Comparison of ENCODE assay signal across 36 cellular contexts in genomic region chr7:141598408-141598807, GRCh38.
"Had no signal": no experiment of that assay in that cellular context is flagged by ENCODE, and none has a peak within 500 bp of the region (broad histone marks: within the 10 kb centered on the region; RNA-seq: fewer than 3 reads in every experiment).

No MANE protein-coding gene starts in this region.

- H3K4me1 ChIP-seq: breast epithelium, esophagus muscularis mucosa, foreskin keratinocyte, gastrocnemius medialis had no signal

- H3K4me3 ChIP-seq: breast epithelium, cardiac muscle cell, coronary artery, dorsolateral prefrontal cortex, esophagus muscularis mucosa, gastrocnemius medialis, heart left ventricle had no signal

- H3K36me3 ChIP-seq: breast epithelium had no signal

- H3K27ac Mint-ChIP-seq: activated CD4-positive, alpha-beta memory T cell treated with anti-CD3 and anti-CD28 coated beads for 36 hours; activated CD4-positive, alpha-beta T cell treated with anti-CD3 and anti-CD28 coated beads for 36 hours; activated CD4-positive, alpha-beta T cell treated with anti-CD3 and anti-CD28 coated beads, Interleukin-2, amount 10 ng/mL, durations not matched to agents 24 days and 14 days; activated CD8-positive, alpha-beta memory T cell treated with anti-CD3 and anti-CD28 coated beads, Interleukin-2, amount 10 ng/mL, durations not matched to agents 7 days and 5 days; activated CD8-positive, alpha-beta T cell treated with anti-CD3 and anti-CD28 coated beads, Interleukin-2, amount 10 ng/mL, durations not matched to agents 7 days and 5 days; activated naive CD8-positive, alpha-beta T cell; activated T-helper 17 cell treated with anti-CD3 and anti-CD28 coated beads, Interleukin-2, amount 50 U/mL, for 72 hours; brain; dendritic cell treated with granulocyte-macrophage colony-stimulating factor and Interleukin-4, amounts not matched to agents 40 ng/mL and 50 ng/mL, for 4 days; endodermal cell; T-cell; T-helper 1 cell treated with Interleukin-12 subunit alpha and Interleukin-12 subunit beta and Interleukin-4 antibody, amounts not matched to agents 30 μg/mL and 1 μg/mL, for 36 hours; T-helper 2 cell treated with Interferon-gamma antibody and Interleukin-4, amounts not matched to agents 5 μg/mL and 100 μg/mL, for 36 hours had no signal

- DNase-seq: activated CD4-positive, alpha-beta memory T cell treated with anti-CD3 and anti-CD28 coated beads for 36 hours; activated CD4-positive, alpha-beta T cell treated with anti-CD3 and anti-CD28 coated beads for 36 hours; activated CD4-positive, alpha-beta T cell treated with anti-CD3 and anti-CD28 coated beads, Interleukin-2, amount 10 ng/mL, durations not matched to agents 24 days and 14 days; activated CD4-positive, CD25-positive, alpha-beta regulatory T cell; activated CD4-positive, CD25-positive, alpha-beta regulatory T cell treated with anti-CD3 and anti-CD28 coated beads, Interleukin-2, amount 50 U/mL, for 72 hours; activated CD8-positive, alpha-beta memory T cell treated with anti-CD3 and anti-CD28 coated beads, Interleukin-2, amount 10 ng/mL, durations not matched to agents 7 days and 5 days; activated CD8-positive, alpha-beta memory T cell treated with anti-CD3 and anti-CD28 coated beads, Interleukin-2, amount 50 U/mL, for 4 hours; activated CD8-positive, alpha-beta T cell treated with anti-CD3 and anti-CD28 coated beads, Interleukin-2, amount 10 ng/mL, durations not matched to agents 7 days and 5 days; activated effector memory CD4-positive, alpha-beta T cell treated with Interleukin-2 at 50 U/mL for 16 hours; activated gamma-delta T cell treated with Interleukin-2 at 50 U/mL for 16 hours; activated naive CD4-positive, alpha-beta T cell treated with anti-CD3 and anti-CD28 coated beads, Interleukin-2, amount 50 U/mL, for 16 hours; activated naive CD4-positive, alpha-beta T cell treated with Interleukin-2 at 50 U/mL for 16 hours; activated T-cell treated with anti-CD3 and anti-CD28 coated beads, Interleukin-2, amount 50 U/mL, for 1 hour; amygdala; aorta; central memory CD4-positive, alpha-beta T cell; cerebellar nuclear complex; dorsolateral prefrontal cortex; effector memory CD4-positive, alpha-beta T cell; endodermal cell; foreskin keratinocyte; gastrocnemius medialis; glutamatergic neuron; heart left ventricle; T-cell; T1000 had no signal

- H3K9me3 Mint-ChIP-seq: activated CD4-positive, alpha-beta memory T cell treated with anti-CD3 and anti-CD28 coated beads for 36 hours; activated CD4-positive, alpha-beta T cell treated with anti-CD3 and anti-CD28 coated beads, Interleukin-2, amount 10 ng/mL, durations not matched to agents 24 days and 14 days; activated T-helper 17 cell treated with anti-CD3 and anti-CD28 coated beads, Interleukin-2, amount 50 U/mL, for 72 hours; brain; dendritic cell treated with granulocyte-macrophage colony-stimulating factor and Interleukin-4, amounts not matched to agents 40 ng/mL and 50 ng/mL, for 4 days; endodermal cell; T-cell; T-helper 1 cell treated with Interleukin-12 subunit alpha and Interleukin-12 subunit beta and Interleukin-4 antibody, amounts not matched to agents 30 μg/mL and 1 μg/mL, for 36 hours; T-helper 2 cell treated with Interferon-gamma antibody and Interleukin-4, amounts not matched to agents 5 μg/mL and 100 μg/mL, for 36 hours had no signal

- H3K4me1 Mint-ChIP-seq: activated T-helper 17 cell treated with anti-CD3 and anti-CD28 coated beads, Interleukin-2, amount 50 U/mL, for 72 hours; T-cell had no signal

- H3K27me3 ChIP-seq: breast epithelium, cardiac muscle cell, dorsolateral prefrontal cortex, esophagus muscularis mucosa, foreskin keratinocyte, gastrocnemius medialis, heart left ventricle had no signal

- H3K27ac ChIP-seq: breast epithelium, cardiac muscle cell, coronary artery, dorsolateral prefrontal cortex, esophagus muscularis mucosa, foreskin keratinocyte, gastrocnemius medialis, heart left ventricle had no signal

- ATAC-seq: activated CD4-positive, alpha-beta T cell treated with anti-CD3 and anti-CD28 coated beads for 36 hours; activated CD8-positive, alpha-beta memory T cell treated with anti-CD3 and anti-CD28 coated beads, Interleukin-2, amount 10 ng/mL, durations not matched to agents 7 days and 5 days; activated CD8-positive, alpha-beta T cell treated with anti-CD3 and anti-CD28 coated beads, Interleukin-2, amount 10 ng/mL, durations not matched to agents 7 days and 5 days; activated T-helper 17 cell treated with anti-CD3 and anti-CD28 coated beads, Interleukin-2, amount 50 U/mL, for 72 hours; foreskin keratinocyte; gastrocnemius medialis; heart left ventricle; T-cell had no signal

- H3K9me3 ChIP-seq: breast epithelium, esophagus muscularis mucosa, gastrocnemius medialis, heart left ventricle had no signal

- H3K4me3 Mint-ChIP-seq: activated CD4-positive, alpha-beta memory T cell treated with anti-CD3 and anti-CD28 coated beads for 36 hours; activated CD4-positive, alpha-beta T cell treated with anti-CD3 and anti-CD28 coated beads for 36 hours; activated CD4-positive, alpha-beta T cell treated with anti-CD3 and anti-CD28 coated beads, Interleukin-2, amount 10 ng/mL, durations not matched to agents 24 days and 14 days; activated CD8-positive, alpha-beta memory T cell treated with anti-CD3 and anti-CD28 coated beads, Interleukin-2, amount 10 ng/mL, durations not matched to agents 7 days and 5 days; activated CD8-positive, alpha-beta T cell treated with anti-CD3 and anti-CD28 coated beads, Interleukin-2, amount 10 ng/mL, durations not matched to agents 7 days and 5 days; activated naive CD8-positive, alpha-beta T cell; activated T-helper 17 cell treated with anti-CD3 and anti-CD28 coated beads, Interleukin-2, amount 50 U/mL, for 72 hours; brain; dendritic cell treated with granulocyte-macrophage colony-stimulating factor and Interleukin-4, amounts not matched to agents 40 ng/mL and 50 ng/mL, for 4 days; endodermal cell; T-cell; T-helper 1 cell treated with Interleukin-12 subunit alpha and Interleukin-12 subunit beta and Interleukin-4 antibody, amounts not matched to agents 30 μg/mL and 1 μg/mL, for 36 hours; T-helper 2 cell treated with Interferon-gamma antibody and Interleukin-4, amounts not matched to agents 5 μg/mL and 100 μg/mL, for 36 hours had no signal

- H3K27me3 Mint-ChIP-seq: activated CD4-positive, alpha-beta memory T cell treated with anti-CD3 and anti-CD28 coated beads for 36 hours; activated CD4-positive, alpha-beta T cell treated with anti-CD3 and anti-CD28 coated beads for 36 hours; activated CD4-positive, alpha-beta T cell treated with anti-CD3 and anti-CD28 coated beads, Interleukin-2, amount 10 ng/mL, durations not matched to agents 24 days and 14 days; activated CD8-positive, alpha-beta memory T cell treated with anti-CD3 and anti-CD28 coated beads, Interleukin-2, amount 10 ng/mL, durations not matched to agents 7 days and 5 days; activated naive CD8-positive, alpha-beta T cell; activated T-helper 17 cell treated with anti-CD3 and anti-CD28 coated beads, Interleukin-2, amount 50 U/mL, for 72 hours; brain; dendritic cell treated with granulocyte-macrophage colony-stimulating factor and Interleukin-4, amounts not matched to agents 40 ng/mL and 50 ng/mL, for 4 days; T-cell had no signal
